ENCODE assay signal across 18 cellular contexts in genomic region chr10:4062072-4062471, GRCh38.
DNase-seq lines count a peak whose midpoint lies in the region; ATAC-seq and TF ChIP-seq lines count a peak whose summit lies in the region.
"Had no signal": no experiment of that assay in that cellular context is flagged by ENCODE, and none has a peak within 500 bp of the region (broad histone marks: within the 10 kb centered on the region; RNA-seq: fewer than 3 reads in every experiment).

No MANE protein-coding gene starts in this region.

- no peak overlapping the region for H4K91ac ChIP-seq in mesenchymal stem cell (ENCODE audit: low read length)
- no peak overlapping the region for H4K91ac ChIP-seq in H9 (ENCODE audit: insufficient read length, low read depth, low read length)

- H3K9ac ChIP-seq in mesenchymal stem cell (ENCODE audit: low read length) (peak overlapping the region; percentile 6), H9 (ENCODE audit: extremely low read depth, insufficient read length, low read length) (no peak overlapping the region)
- H3K9ac ChIP-seq: BLaER1 treated with 17β-estradiol and CSF1 and Interleukin-3, amounts not matched to agents 10 nM and 100 nM had no signal

- H3K4me3 ChIP-seq in mesenchymal stem cell (ENCODE audit: insufficient read depth in 1 of 2, low read depth in 1 of 2, low read length in 2 of 2) (no peak overlapping the region), thoracic aorta (peak overlapping the region; percentile 35)
- H3K4me3 ChIP-seq: BLaER1 treated with 17β-estradiol and CSF1 and Interleukin-3, amounts not matched to agents 10 nM and 100 nM had no signal

- H4K5ac ChIP-seq in H9 (ENCODE audit: insufficient read length, low read depth, low read length) = no peak overlapping the region

- no peak overlapping the region for H2BK5ac ChIP-seq in mesenchymal stem cell (ENCODE audit: low read depth, low read length, poor library complexity, severe bottlenecking)
- H2BK5ac ChIP-seq in H9 (ENCODE audit: insufficient read length, low read length) = no peak overlapping the region

- H3K36me3 Mint-ChIP-seq in chondrocyte (ENCODE audit: low read depth) = no peaks in the 10 kb centered on the region
- no peaks in the 10 kb centered on the region for H3K36me3 Mint-ChIP-seq in H9 (ENCODE audit: insufficient read depth in 1 of 3, low read depth in 3 of 3)
- H3K36me3 Mint-ChIP-seq: brain, memory B cell had no signal

- H3K27me3 ChIP-seq in mesenchymal stem cell (ENCODE audit: control insufficient read depth in 1 of 2, insufficient read depth in 1 of 2, low read length in 2 of 2) (no peaks in the 10 kb centered on the region), thoracic aorta (replicated peaks; ENCODE audit: insufficient read depth) (no peaks in the 10 kb centered on the region), H9 (ENCODE audit: insufficient read depth, low read length) (no peaks in the 10 kb centered on the region)
- H3K27me3 ChIP-seq: BLaER1 treated with 17β-estradiol and CSF1 and Interleukin-3, amounts not matched to agents 10 nM and 100 nM; neutrophil had no signal

- H4K8ac ChIP-seq in mesenchymal stem cell (ENCODE audit: low read length) (no peak overlapping the region), H9 (replicated peaks; ENCODE audit: insufficient read length, low read depth, low read length) (no peak overlapping the region)

- H3K9me3 ChIP-seq in mesenchymal stem cell (ENCODE audit: control insufficient read depth, low read length) (no peaks in the 10 kb centered on the region), thoracic aorta (no peaks in the 10 kb centered on the region), H9 (ENCODE audit: control insufficient read depth, low read depth, low read length) (no peaks in the 10 kb centered on the region)
- H3K9me3 ChIP-seq: BLaER1 treated with 17β-estradiol and CSF1 and Interleukin-3, amounts not matched to agents 10 nM and 100 nM; neutrophil had no signal

- no peak overlapping the region for H3K56ac ChIP-seq in H9 (ENCODE audit: insufficient read length, low read depth, low read length)

- H4K20me1 ChIP-seq in H9 (ENCODE audit: control insufficient read depth, insufficient read depth, insufficient read length) = no peaks in the 10 kb centered on the region
- H4K20me1 ChIP-seq: BLaER1 treated with 17β-estradiol and CSF1 and Interleukin-3, amounts not matched to agents 10 nM and 100 nM had no signal

- H3K4me1 ChIP-seq in mesenchymal stem cell (ENCODE audit: control insufficient read depth, insufficient read depth, low read depth, low read length) (no peaks in the 10 kb centered on the region), thoracic aorta (ENCODE audit: control insufficient read depth in 1 of 2, low read depth in 2 of 2) (peaks cover 34 to 61% of the 10 kb centered on the region in 2 donors), H9 (ENCODE audit: insufficient read depth, low read length) (no peaks in the 10 kb centered on the region)

- H3K4me1 Mint-ChIP-seq in chondrocyte (ENCODE audit: low read depth) (peaks cover 29% of the 10 kb centered on the region), H9 (peaks cover 0 to 5% of the 10 kb centered on the region in 2 experiments; a peak in 2 of 4 replicates)

- no peak overlapping the region for H2AK5ac ChIP-seq in mesenchymal stem cell (ENCODE audit: low read length, severe bottlenecking)
- no peak overlapping the region for H2AK5ac ChIP-seq in H9 (ENCODE audit: insufficient read length, low read length)

- no peak overlapping the region for H3K18ac ChIP-seq in mesenchymal stem cell (ENCODE audit: low read depth in 1 of 2, low read length in 2 of 2)
- no peak overlapping the region for H3K18ac ChIP-seq in H9 (ENCODE audit: insufficient read length, low read depth, low read length)

- TF ChIP-seq CTCF in chondrocyte (IDR thresholded peaks at IDR 0.05) (no peak), thoracic aorta (IDR thresholded peaks at IDR 0.05) (no peak), H9 (conservative IDR thresholded peaks at IDR 0.05) (no peak)

- H3K23ac ChIP-seq in mesenchymal stem cell (ENCODE audit: low read length in 2 of 2) (no peak overlapping the region), H9 (ENCODE audit: insufficient read length, low read depth, low read length) (no peak overlapping the region)

- no peak overlapping the region for H3T11ph ChIP-seq in H9 (ENCODE audit: low read length)

- H3K14ac ChIP-seq in mesenchymal stem cell (ENCODE audit: low read length in 2 of 2) = no peak overlapping the region
- no peak overlapping the region for H3K14ac ChIP-seq in H9 (ENCODE audit: insufficient read depth, low read length)

- H3K9me3 Mint-ChIP-seq in chondrocyte (ENCODE audit: low read depth) = no peaks in the 10 kb centered on the region
- no peaks in the 10 kb centered on the region for H3K9me3 Mint-ChIP-seq in H9

- no peak overlapping the region for H3K4ac ChIP-seq in mesenchymal stem cell (ENCODE audit: low read depth in 1 of 2, low read length in 2 of 2)
- no peak overlapping the region for H3K4ac ChIP-seq in H9 (ENCODE audit: low read depth, low read length)

- no peak overlapping the region for H3K27ac ChIP-seq in mesenchymal stem cell (ENCODE audit: low read length, poor library complexity, severe bottlenecking)
- peak overlapping the region; percentile 74 to 81 for H3K27ac ChIP-seq in thoracic aorta
- H3K27ac ChIP-seq in H9 (ENCODE audit: insufficient read length, low read depth, low read length) = no peak overlapping the region
- H3K27ac ChIP-seq: BLaER1 treated with 17β-estradiol and CSF1 and Interleukin-3, amounts not matched to agents 10 nM and 100 nM; neutrophil had no signal

- H2BK15ac ChIP-seq in mesenchymal stem cell (ENCODE audit: low read depth, poor library complexity, severe bottlenecking) = no peak overlapping the region
- no peak overlapping the region for H2BK15ac ChIP-seq in H9 (ENCODE audit: low read depth, low read length)

- H2AFZ ChIP-seq in mesenchymal stem cell (ENCODE audit: low read depth, low read length) (no peak overlapping the region), H9 (ENCODE audit: low read length) (no peak overlapping the region)

- no peaks in the 10 kb centered on the region for H3K23me2 ChIP-seq in H9 (ENCODE audit: insufficient read length, low read depth, low read length, poor library complexity, severe bottlenecking)

- H3K79me1 ChIP-seq in mesenchymal stem cell (replicated peaks; ENCODE audit: low read length, poor library complexity, severe bottlenecking) (no peaks in the 10 kb centered on the region), H9 (ENCODE audit: insufficient read depth, low read depth, low read length, poor library complexity, severe bottlenecking) (no peaks in the 10 kb centered on the region)

- no peak for ATAC-seq in thoracic aorta (ENCODE audit: insufficient number of reproducible peaks, low FRiP score, low read depth)

- H3K27ac Mint-ChIP-seq in chondrocyte (ENCODE audit: unreplicated experiment) = peak overlapping the region; percentile 20
- H3K27ac Mint-ChIP-seq in H9 = no peak overlapping the region
- H3K27ac Mint-ChIP-seq: brain, memory B cell had no signal

- H3K4me3 Mint-ChIP-seq in chondrocyte (ENCODE audit: unreplicated experiment) (no peak overlapping the region), H9 (no peak overlapping the region)
- H3K4me3 Mint-ChIP-seq: brain, memory B cell had no signal

- WGBS in mesenchymal stem cell = 90% methylated on average over 1 of the region's 2 CpGs
- no CpG with 5 or more reads among the region's 2 CpGs for WGBS in H9 (ENCODE audit: extremely low coverage, insufficient read length, low lambda C conversion rate)

- peak; percentile 65 for DNase-seq in HT-29 (ENCODE audit: low spot score)
- DNase-seq in chondrocyte (ENCODE audit: low spot score) = no peak
- no peak for DNase-seq in mesenchymal stem cell
- no peak for DNase-seq in thoracic aorta (ENCODE audit: low spot score)
- no peak for DNase-seq in SIG-M5 (lab: John Stamatoyannopoulos, UW)
- no peak for DNase-seq in kidney tubule cell (ENCODE audit: low spot score)
- no peak for DNase-seq in H9
- DNase-seq: activated CD4-positive, alpha-beta T cell treated with anti-CD3 and anti-CD28 coated beads for 1 hour; activated gamma-delta T cell treated with Interleukin-2 at 50 U/mL for 16 hours; DMS153; KBM-7; NCI-H1105 treated with DMSO at 0.1 percent for 48 hours; NCI-H2171; stimulated activated CD4-positive, alpha-beta T cell treated with anti-CD3 and anti-CD28 coated beads, Interleukin-4, amount 100 ng/mL, for 4 hours had no signal

- H2BK20ac ChIP-seq in H9 (ENCODE audit: low read depth, low read length, poor library complexity, severe bottlenecking) = no peak overlapping the region

- H2BK120ac ChIP-seq in mesenchymal stem cell (ENCODE audit: low read depth, low read length) (peak overlapping the region; percentile 22), H9 (ENCODE audit: low read depth, low read length, poor library complexity, severe bottlenecking) (no peak overlapping the region)

- H3K4me2 ChIP-seq in mesenchymal stem cell (ENCODE audit: low read length, poor library complexity, severe bottlenecking) (no peak overlapping the region), H9 (ENCODE audit: insufficient read depth, insufficient read length, low read length) (no peak overlapping the region)

- no peaks in the 10 kb centered on the region for H3K36me3 ChIP-seq in mesenchymal stem cell (ENCODE audit: control insufficient read depth in 1 of 2, insufficient read depth in 2 of 2, low read depth in 1 of 2, low read length in 2 of 2)
- H3K36me3 ChIP-seq in thoracic aorta = no peaks in the 10 kb centered on the region
- H3K36me3 ChIP-seq: BLaER1 treated with 17β-estradiol and CSF1 and Interleukin-3, amounts not matched to agents 10 nM and 100 nM; neutrophil had no signal

- H2BK12ac ChIP-seq in mesenchymal stem cell (ENCODE audit: low read length in 2 of 2) (no peak overlapping the region), H9 (ENCODE audit: insufficient read length, low read depth, low read length) (no peak overlapping the region)

- H3K27me3 Mint-ChIP-seq in chondrocyte (ENCODE audit: low read depth) (no peaks in the 10 kb centered on the region), H9 (ENCODE audit: low read depth) (no peaks in the 10 kb centered on the region; the same call in 1 of the 2 replicates)
- H3K27me3 Mint-ChIP-seq: brain, memory B cell had no signal

- H3K79me2 ChIP-seq in H9 (ENCODE audit: insufficient read depth, low read length) = no peaks in the 10 kb centered on the region

Comparison
In these comparisons a context has a peak if more than half of its experiments do, and no peak if none do; other contexts are left out.
1. H3K27ac ChIP-seq: peak in thoracic aorta (2 of 2); none in mesenchymal stem cell (single experiment) and H9 (single experiment).